ENCODE assay signal across 9 cellular contexts in the genomic region with DNA sequence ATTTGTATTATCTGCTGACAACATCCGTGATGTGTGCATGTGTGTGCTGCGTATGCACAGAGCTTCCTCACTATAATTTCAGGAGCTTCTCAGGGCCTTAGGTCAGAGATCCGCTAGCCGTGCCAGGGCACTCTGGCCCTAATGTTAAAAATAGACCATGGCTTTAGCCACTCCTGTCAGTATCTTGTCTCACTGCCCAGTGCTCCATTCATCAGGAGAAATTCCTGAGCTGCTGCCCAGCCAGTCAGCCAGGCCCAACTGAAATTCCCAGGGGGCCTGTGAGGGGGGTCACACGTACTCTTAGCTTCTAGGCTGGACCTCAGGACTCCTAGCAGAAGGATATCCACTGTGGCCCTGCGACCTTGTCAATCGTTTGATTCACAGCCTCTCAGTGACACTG.
DNase-seq lines count a peak whose midpoint lies in the region; ATAC-seq, FAIRE-seq and TF ChIP-seq lines count a peak whose summit lies in the region.
"Had no signal": no experiment of that assay in that cellular context is flagged by ENCODE, and none has a peak within 500 bp of the region (broad histone marks: within the 10 kb centered on the region; RNA-seq: fewer than 3 reads in every experiment).

No MANE protein-coding gene starts in this region.

- peak overlapping the region; percentile 51; the same call in 1 of the 2 replicates for H2AK5ac ChIP-seq in IMR-90 (ENCODE audit: low read depth, low read length)

- no peak overlapping the region for H2AFZ ChIP-seq in IMR-90 (replicated peaks; ENCODE audit: low read length, poor library complexity)
- H2AFZ ChIP-seq in keratinocyte (ENCODE audit: control insufficient read depth, low read length), result no peak overlapping the region

- H3K27me3 ChIP-seq in IMR-90 (ENCODE audit: control insufficient read depth, insufficient read depth, low read length) (no peaks in the 10 kb centered on the region), keratinocyte (ENCODE audit: control insufficient read depth, extremely low read depth, insufficient read depth, low read length) (no peaks in the 10 kb centered on the region), subcutaneous abdominal adipose tissue (ENCODE audit: control insufficient read depth in 5 of 5, insufficient read depth in 4 of 5, low read length in 5 of 5) (no peaks in the 10 kb centered on the region)

- no peak overlapping the region for H3K4me2 ChIP-seq in IMR-90 (ENCODE audit: low read depth, low read length)
- H3K4me2 ChIP-seq in keratinocyte (ENCODE audit: control insufficient read depth, extremely low read depth, insufficient read depth, low read depth, low read length), result peak overlapping the region; percentile 60

- no peak overlapping the region for H2AK9ac ChIP-seq in IMR-90 (replicated peaks; ENCODE audit: low read depth, low read length, poor library complexity)

- H3K79me2 ChIP-seq in keratinocyte (ENCODE audit: control insufficient read depth, insufficient read depth, low read length), result no peaks in the 10 kb centered on the region

- POLR2A ChIA-PET in IMR-90 (lab: Charles Lee; ENCODE audit: unreplicated experiment), result no interaction called here

- H3K23ac ChIP-seq in IMR-90 (ENCODE audit: low read depth, low read length), result no peak overlapping the region

- no peak overlapping the region for H2BK5ac ChIP-seq in IMR-90 (ENCODE audit: low read depth, low read length, poor library complexity, severe bottlenecking)

- H3K9me1 ChIP-seq in IMR-90 (ENCODE audit: insufficient read depth, low read length) (no peaks in the 10 kb centered on the region), keratinocyte (ENCODE audit: control insufficient read depth, extremely low read depth, insufficient read depth, low read length) (no peaks in the 10 kb centered on the region)

- CTCF ChIA-PET in IMR-90 (lab: Yijun Ruan, JAX), result interaction anchor here (1.7 kb wide), 1 partner anchor 113 kb away, joined by 9 read pairs; no protein-coding TSS in a partner anchor

- H2BK15ac ChIP-seq in IMR-90 (ENCODE audit: low read depth, low read length), result no peak overlapping the region

- TF ChIP-seq RAD21 in IMR-90 (IDR thresholded peaks at IDR 0.05; ENCODE audit: low read length), result no peak

- H3K4me1 ChIP-seq in IMR-90 (ENCODE audit: control insufficient read depth, insufficient read depth, low read length) (peaks cover 9% of the 10 kb centered on the region), keratinocyte (ENCODE audit: control insufficient read depth, extremely low read depth, insufficient read depth, low read length) (peaks cover 17% of the 10 kb centered on the region), subcutaneous abdominal adipose tissue (ENCODE audit: control insufficient read depth in 5 of 5, insufficient read depth in 5 of 5, low read length in 5 of 5) (peaks cover 11 to 44% (median 36%) of the 10 kb centered on the region in 5 donors)

- H3K4me3 ChIP-seq in IMR-90 (ENCODE audit: insufficient read depth, low read depth, low read length) (no peak overlapping the region), keratinocyte (ENCODE audit: control insufficient read depth in 2 of 3, extremely low read depth in 1 of 3, insufficient read depth in 2 of 3, low read depth in 1 of 3, low read length in 3 of 3) (no peak overlapping the region), subcutaneous abdominal adipose tissue (ENCODE audit: low read depth in 1 of 5, low read length in 5 of 5) (peak overlapping the region in 2 of 5 donors; percentile 65 to 66)
- H3K4me3 ChIP-seq: mucosa of descending colon had no signal

- DNase-seq in IMR-90, result no peak
- DNase-seq in caudate nucleus (lab: John Stamatoyannopoulos, UW), result peak in 28 of 61 donors; percentile 5 to 72 (median 18)
- no peak for DNase-seq in keratinocyte (ENCODE audit: low read depth, low spot score)
- no peak for DNase-seq in DMS 273 (lab: John Stamatoyannopoulos, UW; ENCODE audit: unreplicated experiment)
- no peak for DNase-seq in GM19238 (ENCODE audit: insufficient read length, low spot score)
- DNase-seq in HTR-8/SVneo (ENCODE audit: insufficient read length, low spot score), result no peak
- no peak for DNase-seq in activated gamma-delta T cell treated with Interleukin-2 at 50 U/mL for 16 hours

- no peaks in the 10 kb centered on the region for H3K79me1 ChIP-seq in IMR-90 (ENCODE audit: low read depth in 1 of 2, low read length in 2 of 2)

- no peak overlapping the region for H3K14ac ChIP-seq in IMR-90 (replicated peaks; ENCODE audit: low read depth, low read length)

- intact Hi-C loops in IMR-90 (cut with micrococcal nuclease), result loop anchor here (5.0 kb wide), 1 partner anchor 361 kb away; no protein-coding TSS in a partner anchor

- H3K9ac ChIP-seq in IMR-90 (ENCODE audit: low read depth, low read length) (no peak overlapping the region), keratinocyte (ENCODE audit: control insufficient read depth, extremely low read depth, insufficient read depth, low read length) (no peak overlapping the region), subcutaneous abdominal adipose tissue (ENCODE audit: low read length in 5 of 5) (peak overlapping the region in 4 of 5 donors; percentile 28 to 81 (median 61))

- FAIRE-seq in keratinocyte (lab: Jason Lieb, UNC) (no peak), HTR-8/SVneo (lab: Jason Lieb, UNC) (no peak)

- in situ Hi-C loops in IMR-90 (cut with MboI; ENCODE audit: low sequenced_read_pairs), result loop anchor here (5.0 to 25.0 kb wide), 2 partner anchors 111 to 531 kb away; no protein-coding TSS in a partner anchor

- H4K5ac ChIP-seq in IMR-90 (ENCODE audit: low read depth, low read length), result 0 out of 2 replicates have a peak overlapping the region, but pooled peaks have one; percentile 39

- H2BK120ac ChIP-seq in IMR-90 (ENCODE audit: low read depth, low read length), result no peak overlapping the region

- H4K8ac ChIP-seq in IMR-90 (ENCODE audit: low read depth in 2 of 2, low read length in 2 of 2), result no peak overlapping the region; a peak in 1 of 4 replicates

- no peak overlapping the region for H3K56ac ChIP-seq in IMR-90 (ENCODE audit: extremely low read depth, insufficient read depth, low read length)

- no TSS peak for BruUV-seq in IMR-90 (replicated peaks; lab: Mats Ljungman, UMichigan)

- no peaks in the 10 kb centered on the region for H3K9me3 ChIP-seq in IMR-90 (ENCODE audit: control insufficient read depth, insufficient read depth, low read length)
- H3K9me3 ChIP-seq in keratinocyte (ENCODE audit: control insufficient read depth, low read depth, low read length), result no peaks in the 10 kb centered on the region
- no peaks in the 10 kb centered on the region for H3K9me3 ChIP-seq in subcutaneous abdominal adipose tissue (ENCODE audit: control insufficient read depth in 5 of 5, low read length in 5 of 5)
- H3K9me3 ChIP-seq: mucosa of descending colon had no signal

- H4K91ac ChIP-seq in IMR-90 (ENCODE audit: insufficient read depth, low read depth, low read length), result 0 out of 2 replicates have a peak overlapping the region, but pooled peaks have one; percentile 6

- peak; percentile 10; the same call in 1 of the 2 replicates for ATAC-seq in IMR-90 (ENCODE audit: low read depth)

- no peak overlapping the region for H2BK20ac ChIP-seq in IMR-90 (ENCODE audit: low read depth, low read length)

- 60% methylated on average over 2 of the region's 7 CpGs; no CpG with 5 or more reads in 1 of the 2 experiments for WGBS in IMR-90 (ENCODE audit: extremely low coverage in 2 of 2, insufficient read length in 1 of 2), 2 experiments

- TF ChIP-seq POLR2A in IMR-90 (IDR thresholded peaks at IDR 0.05; ENCODE audit: low read depth, low read length), result no peak

- TF ChIP-seq CTCF in IMR-90 (conservative IDR thresholded peaks at IDR 0.05; ENCODE audit: low read depth, low read length), result no peak
- TF ChIP-seq CTCF in keratinocyte (optimal IDR thresholded peaks at IDR 0.05 in 1 of 3, IDR thresholded peaks at IDR 0.05 in 1 of 3, conservative IDR thresholded peaks at IDR 0.05 in 1 of 3; ENCODE audit: extremely low read depth in 1 of 3, insufficient read depth in 2 of 3, low read length in 3 of 3), result no peak

- H3K18ac ChIP-seq in IMR-90 (ENCODE audit: low read depth, low read length), result no peak overlapping the region

- no peak overlapping the region for H3K27ac ChIP-seq in IMR-90 (ENCODE audit: insufficient read depth, low read length)
- peak overlapping the region; percentile 32 for H3K27ac ChIP-seq in caudate nucleus (ENCODE audit: low read depth, low read length)
- H3K27ac ChIP-seq in keratinocyte (ENCODE audit: control insufficient read depth, insufficient read depth, low read length), result no peak overlapping the region
- H3K27ac ChIP-seq in subcutaneous abdominal adipose tissue (ENCODE audit: low read depth, low read length), result peak overlapping the region; percentile 98

- no peaks in the 10 kb centered on the region for H4K20me1 ChIP-seq in IMR-90 (ENCODE audit: insufficient read depth, low read length)
- no peaks in the 10 kb centered on the region for H4K20me1 ChIP-seq in keratinocyte (ENCODE audit: control insufficient read depth, extremely low read depth, insufficient read depth, low read length)

- H3K4ac ChIP-seq in IMR-90 (ENCODE audit: low read depth, low read length), result no peak overlapping the region

- no peaks in the 10 kb centered on the region for H3K36me3 ChIP-seq in IMR-90 (ENCODE audit: control insufficient read depth, insufficient read depth, low read length)
- no peaks in the 10 kb centered on the region for H3K36me3 ChIP-seq in keratinocyte (ENCODE audit: control insufficient read depth in 2 of 2, extremely low read depth in 1 of 2, insufficient read depth in 2 of 2, low read length in 2 of 2)
- H3K36me3 ChIP-seq in subcutaneous abdominal adipose tissue (ENCODE audit: control insufficient read depth in 5 of 5, insufficient read depth in 5 of 5, low read length in 5 of 5), result no peaks in the 10 kb centered on the region

- dilution Hi-C loops in IMR-90 (cut with HindIII; ENCODE audit: low sequenced_read_pairs, unreplicated experiment), result loop anchor here (25.0 kb wide), 1 partner anchor 106 kb away; the partner anchor contains the start of gene MFGE8
- dilution Hi-C loops in keratinocyte (cut with MboI; ENCODE audit: extremely low pct_ligation_motif_present, low sequenced_read_pairs), result no loop called here

TF ChIP-seq in IMR-90, 13 proteins besides CTCF, POLR2A, EP300 and RAD21 (continues in another document):
- no peak for TF ChIP-seq NFE2L2 (IDR thresholded peaks at IDR 0.05; ENCODE audit: low read depth, low read length)
- TF ChIP-seq, protein P1, sequence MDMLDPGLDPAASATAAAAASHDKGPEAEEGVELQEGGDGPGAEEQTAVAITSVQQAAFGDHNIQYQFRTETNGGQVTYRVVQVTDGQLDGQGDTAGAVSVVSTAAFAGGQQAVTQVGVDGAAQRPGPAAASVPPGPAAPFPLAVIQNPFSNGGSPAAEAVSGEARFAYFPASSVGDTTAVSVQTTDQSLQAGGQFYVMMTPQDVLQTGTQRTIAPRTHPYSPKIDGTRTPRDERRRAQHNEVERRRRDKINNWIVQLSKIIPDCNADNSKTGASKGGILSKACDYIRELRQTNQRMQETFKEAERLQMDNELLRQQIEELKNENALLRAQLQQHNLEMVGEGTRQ (IDR thresholded peaks at IDR 0.05; ENCODE audit: low read depth, low read length), result no peak
- no peak for TF ChIP-seq BHLHE40 (IDR thresholded peaks at IDR 0.05; ENCODE audit: low read depth, low read length)
- no peak for TF ChIP-seq RFX5 (IDR thresholded peaks at IDR 0.05; ENCODE audit: low read depth, low read length)

Comparison
In these comparisons a context has a peak if more than half of its experiments do, and no peak if none do; other contexts are left out.
1. H3K27ac ChIP-seq: peak in caudate nucleus (single experiment) and subcutaneous abdominal adipose tissue (single experiment); none in IMR-90 (single experiment) and keratinocyte (single experiment).
2. H3K9ac ChIP-seq: peak in subcutaneous abdominal adipose tissue (4 of 5); none in IMR-90 (single experiment) and keratinocyte (single experiment).